17 cellular contexts compared by ENCODE assay signal in genomic region chrX:112844250-112844649, GRCh38. TPM values are rescaled to one million over a fixed set of nuclear protein-coding genes. Genes with fewer than 3 reads are reported as not detected.
DNase-seq lines count a peak whose midpoint lies in the region; ATAC-seq, FAIRE-seq and TF ChIP-seq lines count a peak whose summit lies in the region.
"Had no signal": no experiment of that assay in that cellular context is flagged by ENCODE, and none has a peak within 500 bp of the region (broad histone marks: within the 10 kb centered on the region; RNA-seq: fewer than 3 reads in every experiment).

No MANE protein-coding gene starts in this region.

- no peak overlapping the region for H2AFZ ChIP-seq in GM12878 (ENCODE audit: control insufficient read depth, low read depth, low read length)

- TF ChIP-seq CTCF in GM12878 (IDR thresholded peaks at IDR 0.05 in 2 of 3, conservative IDR thresholded peaks at IDR 0.05 in 1 of 3; ENCODE audit: control insufficient read depth in 2 of 3, extremely low read depth in 1 of 3, insufficient read depth in 1 of 3, low read depth in 3 of 3, low read length in 3 of 3), result no peak

- no peak for TF ChIP-seq RAD21 in GM12878 (IDR thresholded peaks at IDR 0.05; ENCODE audit: insufficient read depth, low read depth, low read length)

- no peak overlapping the region for H3K4me3 ChIP-seq in GM12878
- H3K4me3 ChIP-seq: K562 had no signal

- no peaks in the 10 kb centered on the region for H3K79me2 ChIP-seq in GM12878 (ENCODE audit: control insufficient read depth, insufficient read depth, low read length)

- DNase-seq in GM12891 (ENCODE audit: insufficient read length, low spot score) (no peak), GM12878 (ENCODE audit: low read depth, low spot score) (no peak), superior temporal gyrus (ENCODE audit: extremely low spot score) (no peak), NOMO-1 (lab: John Stamatoyannopoulos, UW; ENCODE audit: unreplicated experiment in 2 of 2) (no peak)
- DNase-seq: activated naive CD8-positive, alpha-beta T cell treated with anti-CD3 and anti-CD28 coated beads, Interleukin-2, amount 50 U/mL, for 24 hours; Caco-2; GF-D8; NCI-H446 treated with DMSO at 0.1 percent for 48 hours; T-cell had no signal

- CTCF ChIA-PET in GM12878 (lab: Yijun Ruan, JAX), result interaction anchor here (0.6 to 0.8 kb wide), 2 partner anchors 10 to 158 kb away, joined by 4 read pairs; no protein-coding TSS in a partner anchor

- no peaks in the 10 kb centered on the region for H4K20me1 ChIP-seq in GM12878 (ENCODE audit: control insufficient read depth, insufficient read depth)

- in situ Hi-C loops in GM12878 (cut with MboI), result loop anchor here (10.0 kb wide), 1 partner anchor 199 kb away; no protein-coding TSS in a partner anchor

- no peaks in the 10 kb centered on the region for H3K27me3 ChIP-seq in GM12878 (replicated peaks in 1 of 2; ENCODE audit: control insufficient read depth in 2 of 2, insufficient read depth in 2 of 2, low read length in 1 of 2)

- no peak overlapping the region for H3K4me2 ChIP-seq in GM12878 (ENCODE audit: control insufficient read depth, insufficient read depth)

- TF ChIP-seq EP300 in GM12878 (IDR thresholded peaks at IDR 0.05; ENCODE audit: borderline replicate concordance in 1 of 2, control insufficient read depth in 1 of 2, low read depth in 2 of 2, low read length in 2 of 2), result no peak

- SMC1A ChIA-PET in GM12878 (lab: Charles Lee; ENCODE audit: uncharacterized antibody, unreplicated experiment), result interaction anchor here (3.7 kb wide), 1 partner anchor 8 kb away, joined by 20 read pairs; no protein-coding TSS in a partner anchor

- intact Hi-C loops in GM12878 (cut with micrococcal nuclease; ENCODE audit: unreplicated experiment), result loop anchor here (5.0 kb wide), 1 partner anchor 167 kb away; the partner anchor contains the start of gene LHFPL1

- no peak overlapping the region for H3K27ac ChIP-seq in GM12878 (ENCODE audit: control insufficient read depth, insufficient read depth)

- no peak overlapping the region for H3K9ac ChIP-seq in GM12878 (ENCODE audit: control insufficient read depth, insufficient read depth, low read length)

- no peak for TF ChIP-seq POLR2A in GM12891 (IDR thresholded peaks at IDR 0.05; ENCODE audit: low read depth, low read length)
- TF ChIP-seq POLR2A in GM12878 (IDR thresholded peaks at IDR 0.05; ENCODE audit: low read depth, low read length), result no peak

- H3K4me1 ChIP-seq in GM12878 (ENCODE audit: control insufficient read depth, insufficient read depth, low read length), result no peaks in the 10 kb centered on the region; the same call in 1 of the 2 replicates

- no TSS peak for BruUV-seq in GM12878 (replicated peaks; lab: Mats Ljungman, UMichigan)

- POLR2A ChIA-PET in GM12878 (lab: Charles Lee), result no interaction called here

- H3K9me3 ChIP-seq in GM12878 (replicated peaks; ENCODE audit: control insufficient read depth, insufficient read depth, low read length), result no peaks in the 10 kb centered on the region
- H3K9me3 ChIP-seq: Caco-2 had no signal

- no peaks in the 10 kb centered on the region for H3K36me3 ChIP-seq in GM12878 (ENCODE audit: control insufficient read depth in 2 of 2, insufficient read depth in 2 of 2, low read length in 1 of 2)

- ATAC-seq in GM18858 (IDR thresholded peaks at IDR 0.05; ENCODE audit: unreplicated experiment), result peak; percentile 37
- peak; percentile 26 for ATAC-seq in HG03175 (IDR thresholded peaks at IDR 0.05; ENCODE audit: unreplicated experiment)
- peak; percentile 27 for ATAC-seq in GM12878
- ATAC-seq in HG03025 (IDR thresholded peaks at IDR 0.05; ENCODE audit: low FRiP score, unreplicated experiment), result no peak
- no peak for ATAC-seq in GM19452 (IDR thresholded peaks at IDR 0.05; ENCODE audit: unreplicated experiment)
- ATAC-seq: activated naive CD8-positive, alpha-beta T cell treated with anti-CD3 and anti-CD28 coated beads, Interleukin-2, amount 50 U/mL, for 24 hours; K562; Panc1; T-cell had no signal

- RAD21 ChIA-PET in GM12878 (lab: Charles Lee; ENCODE audit: unreplicated experiment), result no interaction called here

- FAIRE-seq in GM12891 (lab: Jason Lieb, UNC), result peak; percentile 43
- FAIRE-seq in GM12878 (lab: Jason Lieb, UNC), result no peak
- FAIRE-seq: endothelial cell of umbilical vein, islet of Langerhans, K562 had no signal

- WGBS in GM12878 (ENCODE audit: insufficient coverage, insufficient replicate concordance, low lambda C conversion rate, missing lambda C conversion rate), result 61% methylated on average over 6 of the region's 6 CpGs

TF ChIP-seq in GM12891, 5 proteins besides CTCF, POLR2A, EP300 and RAD21:
- no peak for TF ChIP-seq POLR2AphosphoS5 (IDR thresholded peaks at IDR 0.05; ENCODE audit: low read depth, low read length)
- no peak for TF ChIP-seq SPI1 (IDR thresholded peaks at IDR 0.05; ENCODE audit: low read depth, low read length)
- no peak for TF ChIP-seq PAX5 (IDR thresholded peaks at IDR 0.05; ENCODE audit: insufficient read depth, low read length, severe bottlenecking)
- no peak for TF ChIP-seq TAF1 (IDR thresholded peaks at IDR 0.05; ENCODE audit: low read depth, low read length)
- TF ChIP-seq POU2F2 (IDR thresholded peaks at IDR 0.05; ENCODE audit: low read depth, low read length), result no peak

TF ChIP-seq in GM12878, 131 proteins besides CTCF, POLR2A, EP300 and RAD21 (continues in another document):
- TF ChIP-seq IRF4 (IDR thresholded peaks at IDR 0.05; ENCODE audit: low read depth, low read length) (peak; percentile 36; the same call in 1 of the 2 replicates), RUNX3 (IDR thresholded peaks at IDR 0.05; ENCODE audit: low read length) (peak; percentile 49), RELA (IDR thresholded peaks at IDR 0.05; ENCODE audit: borderline replicate concordance, partially characterized antibody) (no peak), KDM1A (IDR thresholded peaks at IDR 0.05; ENCODE audit: borderline replicate concordance) (no peak), BCLAF1 (IDR thresholded peaks at IDR 0.05) (no peak), NFIC (IDR thresholded peaks at IDR 0.05; ENCODE audit: low read depth, low read length) (no peak), TBL1XR1 (IDR thresholded peaks at IDR 0.05; ENCODE audit: low read depth, low read length) (no peak), ATF2 (IDR thresholded peaks at IDR 0.05; ENCODE audit: low read length) (peak; percentile 32; the same call in 1 of the 2 replicates), ETV6 (conservative IDR thresholded peaks at IDR 0.05 in 1 of 2, IDR thresholded peaks at IDR 0.05 in 1 of 2; ENCODE audit: borderline replicate concordance in 1 of 2, low read depth in 1 of 2) (no peak), FOXM1 (IDR thresholded peaks at IDR 0.05; ENCODE audit: low read depth, low read length) (no peak), SP1 (IDR thresholded peaks at IDR 0.05; ENCODE audit: low read depth, low read length) (no peak)

RNA-seq across cellular contexts. Expression of gene AMOT, which starts 3.6 kb away (rescaled TPM):
- 0.91 TPM for polyA plus RNA-seq in GM12891 (2012; ENCODE audit: low read depth, missing spikeins)
- 1.8 and 3.0 TPM in 2 replicates for total RNA-seq in GM12878 (2013; cell fraction: nucleolus; rRNA removed)
- 5.2 and 6.3 TPM in 2 replicates for total RNA-seq in GM12878 (2014; rRNA removed)
- 2.5 and 3.0 TPM in 2 replicates for total RNA-seq in GM12878 (2014; rRNA removed; fragmentation: Illumina TruSeq; extraction: Trizol)
- total RNA-seq in GM12878 (2021), result 12.5 and 14.5 TPM in 2 replicates
- polyA plus RNA-seq in GM12878 (2011; ENCODE audit: low read depth), result 3.2 TPM
- polyA plus RNA-seq in GM12878 (2011; rRNA removed), result 1.7 and 3.4 TPM in 2 replicates
- 3.2 and 3.4 TPM in 2 replicates for polyA plus RNA-seq in GM12878 (2011; cell fraction: cytosol; rRNA removed)
- 5.4 and 14.7 TPM in 2 replicates for polyA plus RNA-seq in GM12878 (2011; cell fraction: nucleus; rRNA removed)
- 4.5 and 5.6 TPM in 2 replicates for polyA plus RNA-seq in GM12878 (2012)
- 4.9 and 5.1 TPM in 2 replicates for polyA plus RNA-seq in GM12878 (2014; fragmentation: Illumina TruSeq; extraction: Trizol)
- 1 to 10 TPM in 1 of 2 experiments, under 1 TPM in 1; 0.92 to 1.4 TPM for polyA plus RNA-seq in GM12878 (2014; fragmentation: Nextera tagmentation; extraction: Ambion mirVana)
- 2.8 and 5.5 TPM in 2 replicates for polyA plus RNA-seq in GM12878 (2014; rRNA removed)
- polyA plus RNA-seq in GM12878 (2016; fragmentation: Nextera tagmentation; extraction: Ambion mirVana), result 1 to 10 TPM; 2.6 to 2.7 TPM
- 7.2 and 9.7 TPM in 2 replicates for polyA minus RNA-seq in GM12878 (2011; rRNA and poly(A)+ RNA removed)
- polyA minus RNA-seq in GM12878 (2011; cell fraction: cytosol; rRNA and poly(A)+ RNA removed), result 3.6 and 4.6 TPM in 2 replicates
- polyA minus RNA-seq in GM12878 (2011; cell fraction: nucleus; rRNA and poly(A)+ RNA removed), result 1.6 and 11.7 TPM in 2 replicates
- polyA plus RNA-seq: K562 had no signal

Comparison
In these comparisons a context has a peak if more than half of its experiments do, and no peak if none do; other contexts are left out.
1. ATAC-seq: peak in GM18858 (single experiment), HG03175 (single experiment) and GM12878 (single experiment); none in HG03025 (single experiment) and GM19452 (single experiment).